In the genomic region with DNA sequence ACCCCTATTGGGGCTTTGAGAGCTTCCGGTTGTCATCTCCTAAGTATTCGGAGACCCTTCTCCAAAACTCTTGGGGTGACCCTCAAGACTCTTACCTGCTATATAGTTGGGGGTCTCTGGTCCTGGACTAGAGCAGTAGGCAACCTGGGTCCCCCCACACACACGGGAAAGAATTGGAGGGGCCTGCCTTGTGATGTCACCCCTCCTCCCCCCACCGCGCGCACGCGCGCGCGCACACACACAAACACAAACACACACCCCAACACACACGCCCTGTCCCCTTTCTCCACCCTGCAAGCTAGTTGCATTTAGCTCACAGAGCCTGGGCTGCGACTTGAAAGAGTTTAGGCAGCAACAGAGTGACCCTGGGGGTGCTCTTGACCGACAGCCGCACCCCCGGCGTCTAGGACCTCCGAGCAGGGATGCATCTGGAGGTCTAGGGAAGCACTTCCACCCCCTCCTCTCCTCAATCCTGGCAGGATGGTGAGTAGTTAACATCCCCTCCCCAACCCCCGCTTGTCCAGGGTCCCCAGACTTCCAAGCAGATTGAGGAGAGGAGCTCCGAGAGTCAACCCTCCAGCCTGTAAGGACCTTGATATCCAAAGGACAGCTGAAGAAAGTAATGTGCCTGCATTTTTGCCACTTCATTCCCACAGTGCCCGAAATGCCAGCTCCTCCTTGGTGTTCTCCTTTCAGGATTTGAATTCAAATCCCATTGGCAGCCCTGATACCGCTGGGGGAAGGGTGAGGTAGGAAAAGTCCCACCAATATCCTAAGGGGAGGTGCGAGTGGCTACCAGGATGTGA, we compare ENCODE assay signal across 8 cellular contexts. TPM values are rescaled to one million over a fixed set of nuclear protein-coding genes. Genes with fewer than 3 reads are reported as not detected.
DNase-seq lines count a peak whose midpoint lies in the region; ATAC-seq and TF ChIP-seq lines count a peak whose summit lies in the region.

No MANE protein-coding gene starts in this region.

- H3K36me3 ChIP-seq in GM06990 (ENCODE audit: control insufficient read depth, insufficient read depth, low read length): peaks cover 5% of the 10 kb centered on the region; the same call in 1 of the 2 replicates

- no peak for ATAC-seq in GM18861 (IDR thresholded peaks at IDR 0.05; ENCODE audit: unreplicated experiment)

- 4 to 5% methylated on average over 23 of the region's 23 CpGs for WGBS in lower leg skin, 2 donors

- no peak for TF ChIP-seq POLR2A in lower leg skin (IDR thresholded peaks at IDR 0.05)

- DNase-seq in GM06990 (ENCODE audit: extremely low read depth, insufficient read length) (peak; percentile 76), NCI-H1417 (lab: John Stamatoyannopoulos, UW) (peak; percentile 34 to 93 (median 91)), ecto neural progenitor cell (ENCODE audit: low spot score) (peak; percentile 90), lower leg skin (ENCODE audit: low spot score in 2 of 2) (peak; percentile 78 to 96), A172 (ENCODE audit: low spot score) (no peak)
- peak; percentile 36 to 43 for DNase-seq in activated CD4-positive, alpha-beta T cell treated with anti-CD3 and anti-CD28 coated beads, Interleukin-2, amount 50 U/mL, for 4 hours
- DNase-seq in stimulated activated CD4-positive, alpha-beta T cell treated with anti-CD3 and anti-CD28 coated beads, TNF-alpha, amount 100 ng/mL, for 4 hours (ENCODE audit: low read depth in 3 of 3): peak in 2 of 3 experiments; percentile 22 to 26

- TF ChIP-seq CTCF in GM06990 (IDR thresholded peaks at IDR 0.05; ENCODE audit: insufficient read depth, low read length, poor library complexity, severe bottlenecking) (no peak), lower leg skin (IDR thresholded peaks at IDR 0.05) (no peak)

- intact Hi-C loops in lower leg skin (cut with DNase I; ENCODE audit: low total_unique reads): loop anchor here (10.0 kb wide), 1 partner anchor 94 kb away; the partner anchor contains the start of gene PYM1

- H3K4me3 ChIP-seq in GM06990 (replicated peaks; ENCODE audit: low read depth, low read length) (peak overlapping the region; percentile 73), lower leg skin (ENCODE audit: low read depth, poor library complexity, severe bottlenecking) (peak overlapping the region; percentile 74)

- H3K27me3 ChIP-seq in GM06990 (replicated peaks; ENCODE audit: control insufficient read depth, insufficient read depth, low read length): no peaks in the 10 kb centered on the region

RNA-seq across cellular contexts. Expression of gene DNAJC14, which starts 1.4 kb away (rescaled TPM):
- total RNA-seq in lower leg skin: 10 to 100 TPM; 25.8 to 39.3 (median 36.1) TPM
- 41.7 and 50.5 TPM in 2 replicates for total RNA-seq in A172 (2014; rRNA removed; shearing (Covaris generic))

RNA-seq across cellular contexts. Expression of gene MMP19, which starts 11.9 kb away (rescaled TPM):
- 1 to 10 TPM; 3.4 to 9.0 (median 5.1) TPM for total RNA-seq in lower leg skin
- 4.2 and 5.2 TPM in 2 replicates for total RNA-seq in A172 (2014; rRNA removed; shearing (Covaris generic))

RNA-seq across cellular contexts. Expression of gene ORMDL2, which starts 13.0 kb away (rescaled TPM):
- total RNA-seq in lower leg skin: 10 to 100 TPM; 10.7 to 21.5 (median 17.8) TPM
- 9.0 and 16.7 TPM in 2 replicates for total RNA-seq in A172 (2014; rRNA removed; shearing (Covaris generic))

RNA-seq across cellular contexts. Expression of gene SARNP, which starts 13.3 kb away (rescaled TPM):
- total RNA-seq in lower leg skin: 10 to 100 TPM; 36.8 to 62.1 (median 59.6) TPM
- total RNA-seq in A172 (2014; rRNA removed; shearing (Covaris generic)): 227 and 308 TPM in 2 replicates
